19 cellular contexts compared by ENCODE assay signal in genomic region chr1:162755306-162755705, GRCh38.
"Had no signal": no experiment of that assay in that cellular context is flagged by ENCODE, and none has a peak within 500 bp of the region (broad histone marks: within the 10 kb centered on the region; RNA-seq: fewer than 3 reads in every experiment).

No MANE protein-coding gene starts in this region.

- H3K9me3 ChIP-seq: gastrocnemius medialis, sigmoid colon, suprapubic skin had no signal

- H3K27me3 ChIP-seq: gastrocnemius medialis, left lung, sigmoid colon, suprapubic skin had no signal

- H3K4me1 Mint-ChIP-seq: activated CD8-positive, alpha-beta memory T cell treated with anti-CD3 and anti-CD28 coated beads, Interleukin-2, amount 10 ng/mL, durations not matched to agents 7 days and 5 days; memory B cell had no signal

- H3K27me3 Mint-ChIP-seq: activated CD8-positive, alpha-beta memory T cell treated with anti-CD3 and anti-CD28 coated beads, Interleukin-2, amount 10 ng/mL, durations not matched to agents 7 days and 5 days; activated naive CD8-positive, alpha-beta T cell; natural killer cell treated with Interleukin-12 subunit alpha and Interleukin-12 subunit beta and Interleukin-15 and Interleukin-18, amount 100 ng/mL, for 72 hours; type B pancreatic cell had no signal

- ATAC-seq: activated CD8-positive, alpha-beta memory T cell treated with anti-CD3 and anti-CD28 coated beads, Interleukin-2, amount 10 ng/mL, durations not matched to agents 7 days and 5 days; activated T-cell treated with anti-CD3 and anti-CD28 coated beads, Interleukin-2, amount 50 U/mL, for 4 hours; gastrocnemius medialis; left lung; natural killer cell treated with Interleukin-12 subunit alpha and Interleukin-12 subunit beta and Interleukin-15 and Interleukin-18, amount 100 ng/mL, for 72 hours; stimulated activated naive CD8-positive, alpha-beta T cell treated with anti-CD3 and anti-CD28 coated beads, Interleukin-15, Interleukin-2, amounts not matched to agents 100 U/mL and 50 U/mL, for 24 hours had no signal

- H3K27ac Mint-ChIP-seq: activated CD8-positive, alpha-beta memory T cell treated with anti-CD3 and anti-CD28 coated beads, Interleukin-2, amount 10 ng/mL, durations not matched to agents 7 days and 5 days; activated naive CD8-positive, alpha-beta T cell; memory B cell; natural killer cell treated with Interleukin-12 subunit alpha and Interleukin-12 subunit beta and Interleukin-15 and Interleukin-18, amount 100 ng/mL, for 72 hours; type B pancreatic cell had no signal

- DNase-seq: activated CD4-positive, alpha-beta T cell treated with anti-CD3 and anti-CD28 coated beads, Interleukin-2, amount 50 U/mL, for 48 hours; activated CD4-positive, CD25-positive, alpha-beta regulatory T cell treated with anti-CD3 and anti-CD28 coated beads, Interleukin-2, amount 50 U/mL, for 72 hours; activated CD8-positive, alpha-beta memory T cell treated with anti-CD3 and anti-CD28 coated beads, Interleukin-2, amount 10 ng/mL, durations not matched to agents 7 days and 5 days; activated effector memory CD4-positive, alpha-beta T cell treated with anti-CD3 and anti-CD28 coated beads, Interleukin-2, amount 50 U/mL, for 16 hours; activated T-cell treated with anti-CD3 and anti-CD28 coated beads, Interleukin-2, amount 50 U/mL, for 4 hours; amygdala; gastrocnemius medialis; left lung; occipital lobe; sigmoid colon; stimulated activated CD4-positive, alpha-beta T cell treated with anti-CD3 and anti-CD28 coated beads, Interleukin-12 subunit alpha, Interleukin-12 subunit beta, amount 100 ng/mL, for 4 hours; stimulated activated CD8-positive, alpha-beta memory T cell treated with anti-CD3 and anti-CD28 coated beads, Interleukin-4, amount 100 ng/mL, for 48 hours; stimulated activated naive CD8-positive, alpha-beta T cell treated with anti-CD3 and anti-CD28 coated beads, Interleukin-15, Interleukin-2, amounts not matched to agents 100 U/mL and 50 U/mL, for 24 hours; T-helper 2 cell had no signal

- H3K4me1 ChIP-seq: gastrocnemius medialis, left lung, suprapubic skin had no signal

- H3K27ac ChIP-seq: gastrocnemius medialis, left lung, suprapubic skin had no signal

- H3K36me3 ChIP-seq: gastrocnemius medialis, left lung had no signal

- H3K36me3 Mint-ChIP-seq: activated CD8-positive, alpha-beta memory T cell treated with anti-CD3 and anti-CD28 coated beads, Interleukin-2, amount 10 ng/mL, durations not matched to agents 7 days and 5 days; activated naive CD8-positive, alpha-beta T cell; memory B cell; natural killer cell treated with Interleukin-12 subunit alpha and Interleukin-12 subunit beta and Interleukin-15 and Interleukin-18, amount 100 ng/mL, for 72 hours; type B pancreatic cell had no signal

- H3K9me3 Mint-ChIP-seq: activated T-cell treated with anti-CD3 and anti-CD28 coated beads, Interleukin-2, amount 50 U/mL, for 4 hours; memory B cell; natural killer cell treated with Interleukin-12 subunit alpha and Interleukin-12 subunit beta and Interleukin-15 and Interleukin-18, amount 100 ng/mL, for 72 hours; type B pancreatic cell had no signal

- H3K4me3 Mint-ChIP-seq: activated CD8-positive, alpha-beta memory T cell treated with anti-CD3 and anti-CD28 coated beads, Interleukin-2, amount 10 ng/mL, durations not matched to agents 7 days and 5 days; activated naive CD8-positive, alpha-beta T cell; activated T-cell treated with anti-CD3 and anti-CD28 coated beads, Interleukin-2, amount 50 U/mL, for 4 hours; memory B cell; natural killer cell treated with Interleukin-12 subunit alpha and Interleukin-12 subunit beta and Interleukin-15 and Interleukin-18, amount 100 ng/mL, for 72 hours; type B pancreatic cell had no signal

- H3K4me3 ChIP-seq: gastrocnemius medialis, left lung, sigmoid colon, suprapubic skin had no signal
